ENCODE assay signal across 8 cellular contexts in genomic region chr14:63543000-63543825, GRCh38. TPM values are rescaled to one million over a fixed set of nuclear protein-coding genes. Genes with fewer than 3 reads are reported as not detected.
DNase-seq lines count a peak whose midpoint lies in the region; ATAC-seq and TF ChIP-seq lines count a peak whose summit lies in the region.

Gene PPP2R5E, minus strand, starts transcription at chr14:63543377. Its CDS starts 3,692 bp downstream, at chr14:63539685.

- peak within 1 kb of the TSS; percentile 88 to 95 (median 90) for H3K27ac ChIP-seq in spleen

- WGBS in spleen, 5 donors, result 0 to 1% (median 1%) methylated on average over 48 to 78 of the region's 78 CpGs

- H3K4me3 ChIP-seq in spleen, result peak within 1 kb of the TSS; percentile 85 to 98 (median 91)

- intact Hi-C loops in spleen (cut with DNase I; ENCODE audit: low total_unique reads), result loop anchor here (5.0 kb wide), 2 partner anchors 99 to 151 kb away; partner anchors contain the start of gene WDR89

- H3K9me3 ChIP-seq in spleen, result no peaks in the 10 kb centered on the region

- peaks cover 0 to 21% (median 13%) of the 10 kb centered on the region in 6 donors for H3K36me3 ChIP-seq in spleen

- H3K36me3 Mint-ChIP-seq in central memory CD8-positive, alpha-beta T cell (ENCODE audit: insufficient read depth), result peaks cover 32% of the 10 kb centered on the region

- TF ChIP-seq POLR2A in spleen (IDR thresholded peaks at IDR 0.05), result peak in 2 of 3 donors; percentile 63 to 82

- no peaks in the 10 kb centered on the region for H3K27me3 Mint-ChIP-seq in central memory CD8-positive, alpha-beta T cell

- peak within 1 kb of the TSS; percentile 91 for H3K27ac Mint-ChIP-seq in central memory CD8-positive, alpha-beta T cell (ENCODE audit: low read depth)

- H3K27me3 ChIP-seq in spleen (replicated peaks in 1 of 7), result no peaks in the 10 kb centered on the region

- DNase-seq in AG08396 (ENCODE audit: low spot score), result peak; percentile 97
- DNase-seq in NCI-H345 treated with DMSO at 0.1 percent for 48 hours (lab: John Stamatoyannopoulos, UW; ENCODE audit: unreplicated experiment), result peak; percentile 98
- peak; percentile 90 to 96 (median 94) for DNase-seq in activated CD4-positive, CD25-positive, alpha-beta regulatory T cell (lab: John Stamatoyannopoulos, UW)
- DNase-seq in central memory CD8-positive, alpha-beta T cell (ENCODE audit: low spot score in 2 of 2), result peak; percentile 90 to 97
- DNase-seq in inferior parietal cortex (ENCODE audit: extremely low spot score), result peak; percentile 98
- peak; percentile 98 for DNase-seq in spleen

- peaks cover 27% of the 10 kb centered on the region for H3K4me1 Mint-ChIP-seq in central memory CD8-positive, alpha-beta T cell

- ATAC-seq in GM19023 (IDR thresholded peaks at IDR 0.05; ENCODE audit: unreplicated experiment), result peak; percentile 97
- peak; percentile 97 for ATAC-seq in HG03280 (IDR thresholded peaks at IDR 0.05; ENCODE audit: unreplicated experiment)
- ATAC-seq in central memory CD8-positive, alpha-beta T cell (replicated peaks; ENCODE audit: extremely low read depth, poor library complexity, severe bottlenecking), result peak; percentile 97

- peak within 1 kb of the TSS; percentile 93 for H3K4me3 Mint-ChIP-seq in central memory CD8-positive, alpha-beta T cell

- H3K4me1 ChIP-seq in spleen, result peaks cover 7 to 42% (median 30%) of the 10 kb centered on the region in 6 donors

- H3K9me3 Mint-ChIP-seq in central memory CD8-positive, alpha-beta T cell, result no peaks in the 10 kb centered on the region

- peak in 4 of 11 experiments; percentile 2 to 50 (median 48) for TF ChIP-seq CTCF in spleen (IDR thresholded peaks at IDR 0.05 in 8 of 11, conservative IDR thresholded peaks at IDR 0.05 in 3 of 11)

RNA-seq across cellular contexts. Expression of gene PPP2R5E, which starts in this region (rescaled TPM):
- 10 to 100 TPM; 27.2 to 42.3 (median 38.5) TPM for total RNA-seq in spleen
- 1 to 10 TPM; 6.1 to 9.0 (median 7.2) TPM for polyA plus RNA-seq in spleen

Comparison
In these comparisons a context has a peak if more than half of its experiments do, and no peak if none do; other contexts are left out.
1. Peak in every context shown above with its lines: DNase-seq, ATAC-seq, H3K4me3 ChIP-seq and H3K27ac ChIP-seq.